Comparison of ENCODE assay signal across 23 cellular contexts in the genomic region with DNA sequence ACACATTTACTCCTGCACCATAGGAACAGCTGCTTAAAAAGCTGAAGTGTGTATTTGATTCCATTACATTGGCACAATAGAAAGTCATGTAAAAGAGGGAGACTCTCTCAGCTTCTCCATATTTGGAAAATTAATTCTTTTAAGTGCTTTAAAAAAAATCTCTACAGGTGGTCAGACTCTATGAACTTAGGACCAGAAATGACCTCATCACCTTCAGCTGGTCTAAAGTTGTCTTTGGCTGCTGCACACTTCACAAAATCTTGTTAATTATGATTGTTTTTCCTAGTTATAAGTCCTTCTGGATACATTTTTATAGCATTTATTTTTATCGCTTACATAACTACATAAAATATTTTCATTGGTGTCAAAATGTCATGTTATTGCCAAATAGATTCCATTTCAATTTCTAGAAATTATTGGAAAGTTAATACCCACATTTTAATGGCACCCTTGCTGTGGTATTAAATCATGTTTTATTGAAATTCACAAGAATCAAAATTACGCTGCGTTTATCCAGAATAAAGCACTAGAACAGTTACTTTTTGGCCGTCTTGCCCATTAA.
"Had no signal": no experiment of that assay in that cellular context is flagged by ENCODE, and none has a peak within 500 bp of the region (broad histone marks: within the 10 kb centered on the region; RNA-seq: fewer than 3 reads in every experiment).

No MANE protein-coding gene starts in this region.

- H3K9me3 ChIP-seq: SK-N-SH had no signal

- H3K27ac ChIP-seq: HL-60, KMS-11, RWPE1 had no signal

- ATAC-seq: Panc1 had no signal

- FAIRE-seq: HTR-8/SVneo, K562 had no signal

- DNase-seq: Kasumi-1, MM.1S, MV-4-11, NCI-H1048, NCI-H1105, NCI-H1417, NCI-H1436 treated with DMSO at 0.1 percent for 48 hours, NCI-H1694, NCI-H187 treated with DMSO at 0.1 percent for 48 hours, NCI-H2029 treated with DMSO at 0.1 percent for 48 hours, NCI-H2171 treated with DMSO at 0.1 percent for 48 hours, NCI-H526 treated with DMSO at 0.1 percent for 48 hours, NCI-H748 treated with DMSO at 0.1 percent for 48 hours, PC-3, SHP77, SK-N-SH, SW 1271 had no signal

- H3K4me3 ChIP-seq: K562 had no signal
